15 cellular contexts compared by ENCODE assay signal in genomic region chr10:8036521-8037198, GRCh38. TPM values are rescaled to one million over a fixed set of nuclear protein-coding genes. Genes with fewer than 3 reads are reported as not detected.
DNase-seq lines count a peak whose midpoint lies in the region; ATAC-seq and TF ChIP-seq lines count a peak whose summit lies in the region.
"Had no signal": no experiment of that assay in that cellular context is flagged by ENCODE, and none has a peak within 500 bp of the region (broad histone marks: within the 10 kb centered on the region; RNA-seq: fewer than 3 reads in every experiment).

No MANE protein-coding gene starts in this region.

- H3K36me3 Mint-ChIP-seq in CD4-positive, CD25-positive, alpha-beta regulatory T cell = no peaks in the 10 kb centered on the region
- H3K36me3 Mint-ChIP-seq in neural progenitor cell = no peaks in the 10 kb centered on the region
- H3K36me3 Mint-ChIP-seq in osteocyte (ENCODE audit: unreplicated experiment) = no peaks in the 10 kb centered on the region

- H3F3A ChIP-seq in neural progenitor cell (ENCODE audit: low read depth) = peaks cover 11% of the 10 kb centered on the region

- ATAC-seq in CD4-positive, CD25-positive, alpha-beta regulatory T cell (ENCODE audit: low read depth in 2 of 2) = no peak
- ATAC-seq in GM18907 (IDR thresholded peaks at IDR 0.05; ENCODE audit: unreplicated experiment) = no peak
- ATAC-seq: esophagus mucosa, gastroesophageal sphincter, GM12878, left lung, PC-3 had no signal

- peaks cover 52% of the 10 kb centered on the region for H3K27me3 ChIP-seq in CD4-positive, CD25-positive, alpha-beta regulatory T cell (ENCODE audit: control insufficient read depth, insufficient read depth, low read length)
- peaks cover 100% of the 10 kb centered on the region for H3K27me3 ChIP-seq in neural progenitor cell

- DNase-seq in CD4-positive, CD25-positive, alpha-beta regulatory T cell = peak in 1 of 3 donors; percentile 6
- DNase-seq in GM10248 (ENCODE audit: extremely low spot score) = peak; percentile 13
- DNase-seq in ecto neural progenitor cell (ENCODE audit: low spot score) = peak; percentile 47
- no peak for DNase-seq in neural progenitor cell (ENCODE audit: low spot score)
- DNase-seq in osteocyte (ENCODE audit: extremely low spot score, unreplicated experiment) = no peak
- DNase-seq in NCI-H187 (lab: John Stamatoyannopoulos, UW) = no peak
- DNase-seq: HFFc6, left lung, NCI-H774, PC-3 had no signal

- POLR2A ChIA-PET in GM10248 (lab: Yijun Ruan, JAX) = no interaction called here

- peaks cover 82% of the 10 kb centered on the region for H4K20me1 ChIP-seq in neural progenitor cell (ENCODE audit: low read depth)

- H3K27me3 Mint-ChIP-seq in CD4-positive, CD25-positive, alpha-beta regulatory T cell = peaks cover 87% of the 10 kb centered on the region
- H3K27me3 Mint-ChIP-seq in neural progenitor cell (ENCODE audit: insufficient read depth, low read depth) = peaks cover 87% of the 10 kb centered on the region
- peaks cover 85% of the 10 kb centered on the region for H3K27me3 Mint-ChIP-seq in osteocyte (ENCODE audit: unreplicated experiment)

- H3K4me3 ChIP-seq in CD4-positive, CD25-positive, alpha-beta regulatory T cell (ENCODE audit: low read depth, low read length) = no peak overlapping the region
- no peak overlapping the region for H3K4me3 ChIP-seq in neural progenitor cell
- H3K4me3 ChIP-seq: gastroesophageal sphincter, GM12878, left lung, SJSA1 had no signal

- H3K4me1 Mint-ChIP-seq in CD4-positive, CD25-positive, alpha-beta regulatory T cell = peaks cover 8 to 35% (median 26%) of the 10 kb centered on the region in 4 donors
- H3K4me1 Mint-ChIP-seq in neural progenitor cell (peaks cover 19% of the 10 kb centered on the region), osteocyte (ENCODE audit: unreplicated experiment) (peaks cover 11% of the 10 kb centered on the region)

- no peak overlapping the region for H3K27ac Mint-ChIP-seq in CD4-positive, CD25-positive, alpha-beta regulatory T cell
- H3K27ac Mint-ChIP-seq in neural progenitor cell = no peak overlapping the region
- H3K27ac Mint-ChIP-seq in osteocyte (ENCODE audit: unreplicated experiment) = no peak overlapping the region
- H3K27ac Mint-ChIP-seq: HFFc6 had no signal

- no peaks in the 10 kb centered on the region for H3K36me3 ChIP-seq in CD4-positive, CD25-positive, alpha-beta regulatory T cell (ENCODE audit: control insufficient read depth, insufficient read depth, low read length)
- H3K36me3 ChIP-seq in neural progenitor cell = no peaks in the 10 kb centered on the region
- H3K36me3 ChIP-seq: gastroesophageal sphincter, left lung, SJSA1 had no signal

- TF ChIP-seq CTCF in GM10248 (IDR thresholded peaks at IDR 0.05; ENCODE audit: control extremely low read depth, extremely low read depth, low read depth, missing control alignments) = no peak
- TF ChIP-seq CTCF in neural progenitor cell (IDR thresholded peaks at IDR 0.05) = no peak
- TF ChIP-seq CTCF in osteocyte (IDR thresholded peaks at IDR 0.05) = no peak

- no peak overlapping the region for H2AFZ ChIP-seq in neural progenitor cell (replicated peaks)

- peaks cover 37% of the 10 kb centered on the region for H3K4me1 ChIP-seq in CD4-positive, CD25-positive, alpha-beta regulatory T cell (ENCODE audit: control insufficient read depth, insufficient read depth, low read length, poor library complexity, severe bottlenecking)
- peaks cover 27% of the 10 kb centered on the region for H3K4me1 ChIP-seq in neural progenitor cell
- H3K4me1 ChIP-seq: SJSA1 had no signal

- H3K79me2 ChIP-seq in neural progenitor cell (ENCODE audit: low read depth) = no peaks in the 10 kb centered on the region

- H3K9me3 ChIP-seq in CD4-positive, CD25-positive, alpha-beta regulatory T cell (ENCODE audit: control insufficient read depth in 2 of 2, low read length in 2 of 2) = no peaks in the 10 kb centered on the region
- H3K9me3 ChIP-seq in neural progenitor cell (ENCODE audit: low read depth) = no peaks in the 10 kb centered on the region
- H3K9me3 ChIP-seq: gastroesophageal sphincter, left lung had no signal

- peak overlapping the region; percentile 26 to 86 (median 70) for H3K4me3 Mint-ChIP-seq in CD4-positive, CD25-positive, alpha-beta regulatory T cell
- H3K4me3 Mint-ChIP-seq in neural progenitor cell (peak overlapping the region; percentile 62), osteocyte (ENCODE audit: unreplicated experiment) (no peak overlapping the region)
- H3K4me3 Mint-ChIP-seq: HFFc6 had no signal

- H3K27ac ChIP-seq in CD4-positive, CD25-positive, alpha-beta regulatory T cell (ENCODE audit: insufficient read depth, low read length, poor library complexity, severe bottlenecking) = no peak overlapping the region
- H3K27ac ChIP-seq in neural progenitor cell = no peak overlapping the region
- H3K27ac ChIP-seq: gastroesophageal sphincter, left lung, SJSA1 had no signal

- peak overlapping the region; percentile 64 for H3K4me2 ChIP-seq in neural progenitor cell

- CTCF ChIA-PET in GM10248 (lab: Yijun Ruan, JAX) = no interaction called here

- peaks cover 1 to 14% (median 5%) of the 10 kb centered on the region in 7 donors for H3K9me3 Mint-ChIP-seq in CD4-positive, CD25-positive, alpha-beta regulatory T cell
- peaks cover 2% of the 10 kb centered on the region for H3K9me3 Mint-ChIP-seq in neural progenitor cell
- H3K9me3 Mint-ChIP-seq in osteocyte (ENCODE audit: unreplicated experiment) = no peaks in the 10 kb centered on the region
- H3K9me3 Mint-ChIP-seq: HFFc6 had no signal

- H3K9ac ChIP-seq in neural progenitor cell = no peak overlapping the region

RNA-seq across cellular contexts. Expression of gene GATA3, which starts 17.8 kb away (rescaled TPM):
- 182 TPM for total RNA-seq in CD4-positive, CD25-positive, alpha-beta regulatory T cell
- 10 to 100 TPM; 32.9 to 49.7 (median 42.5) TPM for polyA plus RNA-seq in CD4-positive, CD25-positive, alpha-beta regulatory T cell
- total RNA-seq in neural progenitor cell (ENCODE audit: low replicate concordance) = 0.09 TPM in 1 of 2 replicates, not detected in the other
- total RNA-seq in osteocyte = not detected in 2 replicates
- total RNA-seq: SJSA1 had no signal

Comparison
In these comparisons a context has a peak if more than half of its experiments do, and no peak if none do; other contexts are left out.
1. DNase-seq: peak in GM10248 (single experiment) and ecto neural progenitor cell (single experiment); none in neural progenitor cell (single experiment), osteocyte (single experiment) and NCI-H187 (0 of 2).
2. RNA of gene GATA3, which starts 17.8 kb away (total RNA-seq): 182 TPM in CD4-positive, CD25-positive, alpha-beta regulatory T cell (single experiment); 0.09 TPM in neural progenitor cell and not detected in osteocyte; every median in the first group is over 100 times any median in the second.